In genomic region chr9:116212986-116213672, GRCh38 we compare ENCODE assay signal across 29 cellular contexts.
"Had no signal": no experiment of that assay in that cellular context is flagged by ENCODE, and none has a peak within 500 bp of the region (broad histone marks: within the 10 kb centered on the region; RNA-seq: fewer than 3 reads in every experiment).

No MANE protein-coding gene starts in this region.

- H3K9me3 ChIP-seq: colonic mucosa, left ventricle myocardium inferior, lower lobe of right lung, pancreas, prostate gland, right lobe of liver, spleen, testis, tibial nerve, upper lobe of right lung, vagina had no signal

- ATAC-seq: foreskin keratinocyte; lower lobe of right lung; pancreas; right lobe of liver; stimulated activated naive B cell treated with anti-CD40 and anti-IgM and Interleukin-4, amounts not matched to agents 10 μg/mL and 1 μg/mL and 100 μg/mL, for 72 hours; stimulated activated naive CD8-positive, alpha-beta T cell treated with anti-CD3 and anti-CD28 coated beads, Interleukin-15, amount 100 ng/mL, for 72 hours; upper lobe of right lung had no signal

- H3K4me3 Mint-ChIP-seq: endodermal cell; memory B cell; naive B cell; nephron; stimulated activated naive B cell treated with anti-CD40 and anti-IgM and Interleukin-4, amounts not matched to agents 10 μg/mL and 1 μg/mL and 100 μg/mL, for 72 hours; stimulated activated naive CD8-positive, alpha-beta T cell treated with anti-CD3 and anti-CD28 coated beads, Interleukin-15, amount 100 ng/mL, for 72 hours had no signal

- H2AFZ ChIP-seq: hepatocyte had no signal

- H3K27me3 Mint-ChIP-seq: stimulated activated naive B cell treated with anti-CD40 and anti-IgM and Interleukin-4, amounts not matched to agents 10 μg/mL and 1 μg/mL and 100 μg/mL, for 72 hours; stimulated activated naive CD8-positive, alpha-beta T cell treated with anti-CD3 and anti-CD28 coated beads, Interleukin-15, amount 100 ng/mL, for 72 hours had no signal

- FAIRE-seq: endothelial cell of umbilical vein, pancreas had no signal

- H3K27me3 ChIP-seq: colonic mucosa, foreskin keratinocyte, hepatocyte, pancreas, right lobe of liver, spleen, testis, tibial nerve, upper lobe of right lung, vagina had no signal

- H3K36me3 Mint-ChIP-seq: memory B cell; naive B cell; stimulated activated naive B cell treated with anti-CD40 and anti-IgM and Interleukin-4, amounts not matched to agents 10 μg/mL and 1 μg/mL and 100 μg/mL, for 72 hours had no signal

- H3K27ac Mint-ChIP-seq: endodermal cell; memory B cell; naive B cell; nephron; stimulated activated naive B cell treated with anti-CD40 and anti-IgM and Interleukin-4, amounts not matched to agents 10 μg/mL and 1 μg/mL and 100 μg/mL, for 72 hours; stimulated activated naive CD8-positive, alpha-beta T cell treated with anti-CD3 and anti-CD28 coated beads, Interleukin-15, amount 100 ng/mL, for 72 hours had no signal

- H3K9me3 Mint-ChIP-seq: endodermal cell; nephron; stimulated activated naive CD8-positive, alpha-beta T cell treated with anti-CD3 and anti-CD28 coated beads, Interleukin-15, amount 100 ng/mL, for 72 hours had no signal

- H3K79me2 ChIP-seq: hepatocyte had no signal

- H3K27ac ChIP-seq: colonic mucosa, foreskin keratinocyte, hepatocyte, left ventricle myocardium inferior, lower lobe of right lung, pancreas, prostate gland, right lobe of liver, spleen, testis, tibial nerve, upper lobe of right lung, vagina had no signal

- DNase-seq: colonic mucosa; dermis blood vessel endothelial cell; endodermal cell; erythroblast; foreskin keratinocyte; head of caudate nucleus; islet precursor cell; left ventricle myocardium inferior; lower lobe of right lung; naive B cell; occipital lobe; pancreas; retina; right lobe of liver; spleen; stimulated activated CD4-positive, alpha-beta T cell treated with anti-CD3 and anti-CD28 coated beads, Interleukin-15, amount 100 ng/mL, for 24 hours; stimulated activated CD4-positive, alpha-beta T cell treated with anti-CD3 and anti-CD28 coated beads, Interleukin-1b, Interleukin-23, amount 100 ng/mL, for 48 hours; stimulated activated CD4-positive, alpha-beta T cell treated with anti-CD3 and anti-CD28 coated beads, Interleukin-4, amount 100 ng/mL, for 4 hours; stimulated activated naive B cell treated with anti-CD40 and anti-IgM and Interleukin-4, amounts not matched to agents 10 μg/mL and 1 μg/mL and 100 μg/mL, for 72 hours; stimulated activated naive CD8-positive, alpha-beta T cell treated with anti-CD3 and anti-CD28 coated beads, Interleukin-15, amount 100 ng/mL, for 72 hours; testis; upper lobe of right lung had no signal

- H3K4me1 Mint-ChIP-seq: memory B cell; naive B cell; stimulated activated naive B cell treated with anti-CD40 and anti-IgM and Interleukin-4, amounts not matched to agents 10 μg/mL and 1 μg/mL and 100 μg/mL, for 72 hours; stimulated activated naive CD8-positive, alpha-beta T cell treated with anti-CD3 and anti-CD28 coated beads, Interleukin-15, amount 100 ng/mL, for 72 hours had no signal

- H3K4me3 ChIP-seq: colonic mucosa, hepatocyte, left ventricle myocardium inferior, lower lobe of right lung, pancreas, prostate gland, right lobe of liver, spleen, testis, tibial nerve, upper lobe of right lung, vagina had no signal

- H3K4me2 ChIP-seq: hepatocyte had no signal

- H3K36me3 ChIP-seq: colonic mucosa, left ventricle myocardium inferior, lower lobe of right lung, pancreas, prostate gland, right lobe of liver, spleen, upper lobe of right lung, vagina had no signal

- H3K4me1 ChIP-seq: colonic mucosa, left ventricle myocardium inferior, lower lobe of right lung, pancreas, prostate gland, right lobe of liver, spleen, testis, upper lobe of right lung, vagina had no signal
